ENCODE assay signal across 13 cellular contexts in genomic region chr11:106706355-106706754, GRCh38.
DNase-seq lines count a peak whose midpoint lies in the region; FAIRE-seq and TF ChIP-seq lines count a peak whose summit lies in the region.
"Had no signal": no experiment of that assay in that cellular context is flagged by ENCODE, and none has a peak within 500 bp of the region (broad histone marks: within the 10 kb centered on the region; RNA-seq: fewer than 3 reads in every experiment).

No MANE protein-coding gene starts in this region.

- H3K4me1 ChIP-seq in endothelial cell of umbilical vein (ENCODE audit: control insufficient read depth, extremely low read depth, insufficient read depth, low read length): no peaks in the 10 kb centered on the region
- no peaks in the 10 kb centered on the region for H3K4me1 ChIP-seq in effector memory CD4-positive, alpha-beta T cell (ENCODE audit: control insufficient read depth, insufficient read depth, low read length, poor library complexity, severe bottlenecking)

- no peak for TF ChIP-seq CTCF in endothelial cell of umbilical vein (IDR thresholded peaks at IDR 0.05; ENCODE audit: extremely low read depth in 1 of 2, insufficient read depth in 1 of 2, low read depth in 1 of 2, low read length in 2 of 2)

- CTCF ChIA-PET in endothelial cell of umbilical vein (lab: Charles Lee): no interaction called here

- H4K20me1 ChIP-seq in endothelial cell of umbilical vein (replicated peaks; ENCODE audit: control insufficient read depth, extremely low read depth, insufficient read depth, low read length): no peaks in the 10 kb centered on the region

- dilution Hi-C loops in endothelial cell of umbilical vein (cut with MboI; ENCODE audit: extremely low pct_ligation_motif_present, low sequenced_read_pairs): no loop called here

- no peak overlapping the region for H3K4me3 Mint-ChIP-seq in activated T-helper 2 cell treated with anti-CD3 and anti-CD28 coated beads, Interferon-gamma antibody, Interleukin-2, Interleukin-4, amounts not matched to agents 10 μg/mL and 5 μg/mL and 100 μg/mL, durations not matched to agents 14 hours and 24 hours and 36 hours (ENCODE audit: low read depth)
- H3K4me3 Mint-ChIP-seq: dendritic cell treated with granulocyte-macrophage colony-stimulating factor and Interleukin-4, amounts not matched to agents 40 ng/mL and 50 ng/mL, for 4 days; naive B cell had no signal

- H3K9ac ChIP-seq in endothelial cell of umbilical vein (replicated peaks; ENCODE audit: extremely low read depth, insufficient read depth, low read length): no peak overlapping the region

- DNase-seq in ELR (ENCODE audit: low read depth) (peak; percentile 83), NCI-H69 (lab: John Stamatoyannopoulos, UW) (peak; percentile 24), endothelial cell of umbilical vein (ENCODE audit: low read depth, low spot score) (no peak), skeletal muscle cell (ENCODE audit: low read depth) (peak; percentile 33), NCI-H1436 (lab: John Stamatoyannopoulos, UW) (no peak), epidermal melanocyte (ENCODE audit: insufficient read length, low spot score) (no peak)
- no peak for DNase-seq in effector memory CD4-positive, alpha-beta T cell
- no peak for DNase-seq in activated T-helper 2 cell treated with anti-CD3 and anti-CD28 coated beads, Interferon-gamma antibody, Interleukin-2, Interleukin-4, amounts not matched to agents 10 μg/mL and 5 μg/mL and 100 μg/mL, durations not matched to agents 14 hours and 24 hours and 36 hours (ENCODE audit: low spot score)
- DNase-seq: activated gamma-delta T cell, naive B cell, NCI-H2029 treated with DMSO at 0.1 percent for 48 hours, Right ventricle myocardium superior had no signal

- POLR2A ChIA-PET in endothelial cell of umbilical vein (lab: Charles Lee): no interaction called here

- peaks cover 3% of the 10 kb centered on the region for H3K9me3 Mint-ChIP-seq in activated T-helper 2 cell treated with anti-CD3 and anti-CD28 coated beads, Interferon-gamma antibody, Interleukin-2, Interleukin-4, amounts not matched to agents 10 μg/mL and 5 μg/mL and 100 μg/mL, durations not matched to agents 14 hours and 24 hours and 36 hours

- no peak overlapping the region for H3K27ac ChIP-seq in endothelial cell of umbilical vein (ENCODE audit: insufficient read depth, low read depth, low read length)
- no peak overlapping the region for H3K27ac ChIP-seq in effector memory CD4-positive, alpha-beta T cell (ENCODE audit: insufficient read depth, low read length, poor library complexity, severe bottlenecking)

- H3K4me3 ChIP-seq in endothelial cell of umbilical vein (replicated peaks in 1 of 3; ENCODE audit: insufficient read depth in 1 of 3, low read depth in 1 of 3, low read length in 3 of 3) (no peak overlapping the region), skeletal muscle cell (ENCODE audit: low read depth, low read length) (no peak overlapping the region)
- no peak overlapping the region for H3K4me3 ChIP-seq in effector memory CD4-positive, alpha-beta T cell (ENCODE audit: insufficient read depth, low read depth, low read length, poor library complexity, severe bottlenecking)

- no peaks in the 10 kb centered on the region for H3K27me3 Mint-ChIP-seq in activated T-helper 2 cell treated with anti-CD3 and anti-CD28 coated beads, Interferon-gamma antibody, Interleukin-2, Interleukin-4, amounts not matched to agents 10 μg/mL and 5 μg/mL and 100 μg/mL, durations not matched to agents 14 hours and 24 hours and 36 hours (ENCODE audit: low read depth)
- H3K27me3 Mint-ChIP-seq: dendritic cell treated with granulocyte-macrophage colony-stimulating factor and Interleukin-4, amounts not matched to agents 40 ng/mL and 50 ng/mL, for 4 days; naive B cell had no signal

- TF ChIP-seq POLR2A in endothelial cell of umbilical vein (IDR thresholded peaks at IDR 0.05; ENCODE audit: low read depth, low read length): no peak

- H3K4me1 Mint-ChIP-seq in activated T-helper 2 cell treated with anti-CD3 and anti-CD28 coated beads, Interferon-gamma antibody, Interleukin-2, Interleukin-4, amounts not matched to agents 10 μg/mL and 5 μg/mL and 100 μg/mL, durations not matched to agents 14 hours and 24 hours and 36 hours (ENCODE audit: low read depth): no peaks in the 10 kb centered on the region
- H3K4me1 Mint-ChIP-seq: naive B cell had no signal

- H3K36me3 Mint-ChIP-seq in activated T-helper 2 cell treated with anti-CD3 and anti-CD28 coated beads, Interferon-gamma antibody, Interleukin-2, Interleukin-4, amounts not matched to agents 10 μg/mL and 5 μg/mL and 100 μg/mL, durations not matched to agents 14 hours and 24 hours and 36 hours (ENCODE audit: low read depth): no peaks in the 10 kb centered on the region
- H3K36me3 Mint-ChIP-seq: naive B cell had no signal

- no peak overlapping the region for H3K27ac Mint-ChIP-seq in activated T-helper 2 cell treated with anti-CD3 and anti-CD28 coated beads, Interferon-gamma antibody, Interleukin-2, Interleukin-4, amounts not matched to agents 10 μg/mL and 5 μg/mL and 100 μg/mL, durations not matched to agents 14 hours and 24 hours and 36 hours
- H3K27ac Mint-ChIP-seq: dendritic cell treated with granulocyte-macrophage colony-stimulating factor and Interleukin-4, amounts not matched to agents 40 ng/mL and 50 ng/mL, for 4 days; naive B cell had no signal

- no peaks in the 10 kb centered on the region for H3K36me3 ChIP-seq in endothelial cell of umbilical vein (ENCODE audit: control insufficient read depth in 2 of 2, extremely low read depth in 1 of 2, insufficient read depth in 2 of 2, low read length in 2 of 2)
- no peaks in the 10 kb centered on the region for H3K36me3 ChIP-seq in effector memory CD4-positive, alpha-beta T cell (ENCODE audit: control insufficient read depth, insufficient read depth, low read length)

- FAIRE-seq in endothelial cell of umbilical vein (lab: Jason Lieb, UNC): no peak

- no peak overlapping the region for H2AFZ ChIP-seq in endothelial cell of umbilical vein (ENCODE audit: low read depth, low read length)

- no peaks in the 10 kb centered on the region for H3K9me1 ChIP-seq in endothelial cell of umbilical vein (replicated peaks; ENCODE audit: control insufficient read depth, extremely low read depth, insufficient read depth, low read length)

- H3K4me2 ChIP-seq in endothelial cell of umbilical vein (ENCODE audit: insufficient read depth, low read length): no peak overlapping the region

- intact Hi-C loops in endothelial cell of umbilical vein (cut with micrococcal nuclease): no loop called here
- intact Hi-C loops in activated T-helper 2 cell treated with anti-CD3 and anti-CD28 coated beads, Interferon-gamma antibody, Interleukin-2, Interleukin-4, amounts not matched to agents 10 μg/mL and 5 μg/mL and 100 μg/mL, durations not matched to agents 14 hours and 24 hours and 36 hours (cut with micrococcal nuclease): no loop called here

- H3K9me3 ChIP-seq in endothelial cell of umbilical vein (replicated peaks; ENCODE audit: control insufficient read depth, insufficient read depth, low read length): no peaks in the 10 kb centered on the region
- H3K9me3 ChIP-seq in effector memory CD4-positive, alpha-beta T cell (ENCODE audit: control insufficient read depth, low read length): no peaks in the 10 kb centered on the region

- H3K27me3 ChIP-seq in endothelial cell of umbilical vein (ENCODE audit: control insufficient read depth in 2 of 2, insufficient read depth in 2 of 2, low read length in 2 of 2): no peaks in the 10 kb centered on the region
- H3K27me3 ChIP-seq in effector memory CD4-positive, alpha-beta T cell (replicated peaks; ENCODE audit: control insufficient read depth, insufficient read depth, low read length, poor library complexity, severe bottlenecking): no peaks in the 10 kb centered on the region

- H3K79me2 ChIP-seq in endothelial cell of umbilical vein (ENCODE audit: control insufficient read depth, insufficient read depth, low read length): no peaks in the 10 kb centered on the region

- BruUV-seq in endothelial cell of umbilical vein (replicated peaks; lab: Mats Ljungman, UMichigan): no TSS peak

TF ChIP-seq in endothelial cell of umbilical vein, 7 proteins besides CTCF, POLR2A, EP300 and RAD21:
- TF ChIP-seq GATA2 (IDR thresholded peaks at IDR 0.05; ENCODE audit: insufficient read depth, insufficient read length, low read depth, low read length) (no peak), POLR2AphosphoS5 (IDR thresholded peaks at IDR 0.05; ENCODE audit: insufficient read depth, low read depth, low read length) (no peak), FOS (IDR thresholded peaks at IDR 0.05; ENCODE audit: borderline replicate concordance, insufficient read depth, low read length) (peak; percentile 26), EZH2 (IDR thresholded peaks at IDR 0.05; ENCODE audit: borderline replicate concordance, low read depth, low read length, severe bottlenecking) (no peak), MYC (IDR thresholded peaks at IDR 0.05; ENCODE audit: low read depth, low read length) (no peak)

Comparison
In these comparisons a context has a peak if more than half of its experiments do, and no peak if none do; other contexts are left out.
1. DNase-seq: peak in ELR (single experiment), NCI-H69 (single experiment) and skeletal muscle cell (single experiment); none in endothelial cell of umbilical vein (single experiment), NCI-H1436 (single experiment), epidermal melanocyte (single experiment), effector memory CD4-positive, alpha-beta T cell (0 of 3) and activated T-helper 2 cell treated with anti-CD3 and anti-CD28 coated beads, Interferon-gamma antibody, Interleukin-2, Interleukin-4, amounts not matched to agents 10 μg/mL and 5 μg/mL and 100 μg/mL, durations not matched to agents 14 hours and 24 hours and 36 hours (single experiment).